8 cellular contexts compared by ENCODE assay signal in genomic region chr19:5904302-5905071, GRCh38. TPM values are rescaled to one million over a fixed set of nuclear protein-coding genes. Genes with fewer than 3 reads are reported as not detected.
DNase-seq lines count a peak whose midpoint lies in the region; ATAC-seq, FAIRE-seq and TF ChIP-seq lines count a peak whose summit lies in the region.

Gene VMAC, plus strand, starts transcription at chr19:5904872. Its CDS starts 19 bp downstream, at chr19:5904891.

- H3K9me3 Mint-ChIP-seq in brain = no peaks in the 10 kb centered on the region

- peak; percentile 100 for DNase-seq in A172 (ENCODE audit: low spot score)
- peak; percentile 100 for DNase-seq in NCI-H2107 (lab: John Stamatoyannopoulos, UW)
- DNase-seq in iPS DF 4.7 (ENCODE audit: extremely low read depth, low spot score) = peak; percentile 99
- DNase-seq in sciatic nerve (ENCODE audit: low spot score) = peak; percentile 100

- peak; percentile 98 for FAIRE-seq in TTC549 (lab: Jason Lieb, UNC)

- ATAC-seq in HG03064 (IDR thresholded peaks at IDR 0.05; ENCODE audit: low read depth, unreplicated experiment) (peak; percentile 72), sciatic nerve (peak; percentile 90)

- H3K27ac Mint-ChIP-seq in brain = peak within 1 kb of the TSS; percentile 89 to 99 (median 97)

- H3K27me3 Mint-ChIP-seq in brain = peaks cover 15% of the 10 kb centered on the region

- peak within 1 kb of the TSS; percentile 94 to 100 (median 99) for H3K4me3 Mint-ChIP-seq in brain

- no peak for TF ChIP-seq CTCF in brain (conservative IDR thresholded peaks at IDR 0.05)

- peaks cover 28% of the 10 kb centered on the region for H3K36me3 Mint-ChIP-seq in brain

- peaks cover 37% of the 10 kb centered on the region for H3K4me1 Mint-ChIP-seq in brain

- TF ChIP-seq POLR2A in GM18526 (IDR thresholded peaks at IDR 0.05; ENCODE audit: extremely low read depth, insufficient read length) = peak; percentile 66

- intact Hi-C loops in sciatic nerve (cut with DNase I) = no loop called here

RNA-seq across cellular contexts. Expression of gene VMAC, which starts in this region (rescaled TPM):
- 3.0 and 3.2 TPM in 2 replicates for total RNA-seq in A172 (2014; rRNA removed; shearing (Covaris generic))
- 4.6 TPM for polyA plus RNA-seq in brain (ENCODE audit: insufficient read depth, low read depth, low replicate concordance)
- total RNA-seq in sciatic nerve = 7.1 TPM

Comparison
In these comparisons a context has a peak if more than half of its experiments do, and no peak if none do; other contexts are left out.
1. Peak in every context shown above with its lines: DNase-seq and ATAC-seq.